Comparison of ENCODE assay signal across 1 cellular context in the genomic region with DNA sequence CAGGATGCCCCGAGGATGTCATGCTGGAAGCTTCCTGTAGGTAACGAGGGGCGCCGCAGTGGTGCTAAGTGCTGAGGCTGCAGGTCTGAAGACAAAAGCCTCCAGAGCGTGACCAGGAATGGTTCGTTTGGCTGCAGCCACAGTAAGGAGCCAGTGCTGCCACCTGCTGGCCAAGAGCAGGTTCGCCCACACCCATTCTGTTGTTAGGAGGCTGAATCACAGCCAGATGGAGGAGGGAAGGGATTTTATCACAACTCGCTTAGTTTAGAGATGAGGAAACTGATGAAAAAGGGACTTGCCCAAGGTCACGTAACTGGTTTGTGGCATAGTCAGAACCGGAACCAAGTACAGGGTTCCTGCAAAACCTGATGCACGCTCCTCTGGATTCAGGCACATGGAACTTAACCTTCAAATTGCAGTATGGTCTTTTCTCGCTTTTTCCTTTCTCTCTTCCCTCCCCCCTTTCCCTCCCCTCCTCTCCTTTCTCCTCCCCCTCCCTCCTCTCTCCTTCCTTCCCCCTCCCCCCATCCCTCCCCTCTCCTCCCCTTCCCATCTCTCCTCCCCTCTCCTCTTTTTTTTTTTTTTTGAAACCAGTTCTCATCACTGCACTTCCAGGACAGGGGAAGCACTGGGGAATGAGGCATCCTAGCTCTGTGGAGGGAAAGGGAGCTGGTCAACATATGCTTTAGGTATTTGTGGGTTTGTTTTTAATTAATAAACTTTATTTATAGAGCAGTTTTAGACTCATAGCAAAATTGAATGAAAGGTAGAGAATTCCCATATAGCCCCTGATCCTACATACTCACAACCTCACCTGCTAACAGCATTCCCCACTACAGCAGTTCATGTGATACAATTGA.
TF ChIP-seq lines count a peak whose summit lies in the region.

No MANE protein-coding gene starts in this region.

TF ChIP-seq in HepG2, 621 proteins besides CTCF, POLR2A, EP300 and RAD21 (continued from another document and continues in another):
- TF ChIP-seq FOSL1 (CRISPR knock-in tag; IDR thresholded peaks at IDR 0.05; ENCODE audit: borderline replicate concordance) = no peak
- TF ChIP-seq, protein P1, sequence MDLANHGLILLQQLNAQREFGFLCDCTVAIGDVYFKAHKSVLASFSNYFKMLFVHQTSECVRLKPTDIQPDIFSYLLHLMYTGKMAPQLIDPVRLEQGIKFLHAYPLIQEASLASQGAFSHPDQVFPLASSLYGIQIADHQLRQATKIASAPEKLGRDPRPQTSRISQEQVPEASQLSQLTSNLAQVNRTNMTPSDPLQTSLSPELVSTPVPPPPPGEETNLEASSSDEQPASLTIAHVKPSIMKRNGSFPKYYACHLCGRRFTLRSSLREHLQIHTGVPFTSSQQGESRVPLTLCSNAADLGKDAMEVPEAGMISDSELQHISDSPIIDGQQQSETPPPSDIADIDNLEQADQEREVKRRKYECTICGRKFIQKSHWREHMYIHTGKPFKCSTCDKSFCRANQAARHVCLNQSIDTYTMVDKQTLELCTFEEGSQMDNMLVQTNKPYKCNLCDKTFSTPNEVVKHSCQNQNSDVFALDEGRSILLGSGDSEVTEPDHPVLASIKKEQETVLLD (CRISPR knock-in tag; IDR thresholded peaks at IDR 0.05; ENCODE audit: low read depth) = no peak
- TF ChIP-seq ZFP90 (CRISPR knock-in tag; IDR thresholded peaks at IDR 0.05; ENCODE audit: borderline replicate concordance) = no peak
- TF ChIP-seq, protein P2, sequence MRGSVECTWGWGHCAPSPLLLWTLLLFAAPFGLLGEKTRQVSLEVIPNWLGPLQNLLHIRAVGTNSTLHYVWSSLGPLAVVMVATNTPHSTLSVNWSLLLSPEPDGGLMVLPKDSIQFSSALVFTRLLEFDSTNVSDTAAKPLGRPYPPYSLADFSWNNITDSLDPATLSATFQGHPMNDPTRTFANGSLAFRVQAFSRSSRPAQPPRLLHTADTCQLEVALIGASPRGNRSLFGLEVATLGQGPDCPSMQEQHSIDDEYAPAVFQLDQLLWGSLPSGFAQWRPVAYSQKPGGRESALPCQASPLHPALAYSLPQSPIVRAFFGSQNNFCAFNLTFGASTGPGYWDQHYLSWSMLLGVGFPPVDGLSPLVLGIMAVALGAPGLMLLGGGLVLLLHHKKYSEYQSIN (CRISPR knock-in tag; IDR thresholded peaks at IDR 0.05; ENCODE audit: borderline replicate concordance) = no peak
- 0 out of 2 replicates have a peak, but pooled peaks have one; percentile 47 for TF ChIP-seq SMAD3 (CRISPR knock-in tag; IDR thresholded peaks at IDR 0.05)
- TF ChIP-seq, protein P3, sequence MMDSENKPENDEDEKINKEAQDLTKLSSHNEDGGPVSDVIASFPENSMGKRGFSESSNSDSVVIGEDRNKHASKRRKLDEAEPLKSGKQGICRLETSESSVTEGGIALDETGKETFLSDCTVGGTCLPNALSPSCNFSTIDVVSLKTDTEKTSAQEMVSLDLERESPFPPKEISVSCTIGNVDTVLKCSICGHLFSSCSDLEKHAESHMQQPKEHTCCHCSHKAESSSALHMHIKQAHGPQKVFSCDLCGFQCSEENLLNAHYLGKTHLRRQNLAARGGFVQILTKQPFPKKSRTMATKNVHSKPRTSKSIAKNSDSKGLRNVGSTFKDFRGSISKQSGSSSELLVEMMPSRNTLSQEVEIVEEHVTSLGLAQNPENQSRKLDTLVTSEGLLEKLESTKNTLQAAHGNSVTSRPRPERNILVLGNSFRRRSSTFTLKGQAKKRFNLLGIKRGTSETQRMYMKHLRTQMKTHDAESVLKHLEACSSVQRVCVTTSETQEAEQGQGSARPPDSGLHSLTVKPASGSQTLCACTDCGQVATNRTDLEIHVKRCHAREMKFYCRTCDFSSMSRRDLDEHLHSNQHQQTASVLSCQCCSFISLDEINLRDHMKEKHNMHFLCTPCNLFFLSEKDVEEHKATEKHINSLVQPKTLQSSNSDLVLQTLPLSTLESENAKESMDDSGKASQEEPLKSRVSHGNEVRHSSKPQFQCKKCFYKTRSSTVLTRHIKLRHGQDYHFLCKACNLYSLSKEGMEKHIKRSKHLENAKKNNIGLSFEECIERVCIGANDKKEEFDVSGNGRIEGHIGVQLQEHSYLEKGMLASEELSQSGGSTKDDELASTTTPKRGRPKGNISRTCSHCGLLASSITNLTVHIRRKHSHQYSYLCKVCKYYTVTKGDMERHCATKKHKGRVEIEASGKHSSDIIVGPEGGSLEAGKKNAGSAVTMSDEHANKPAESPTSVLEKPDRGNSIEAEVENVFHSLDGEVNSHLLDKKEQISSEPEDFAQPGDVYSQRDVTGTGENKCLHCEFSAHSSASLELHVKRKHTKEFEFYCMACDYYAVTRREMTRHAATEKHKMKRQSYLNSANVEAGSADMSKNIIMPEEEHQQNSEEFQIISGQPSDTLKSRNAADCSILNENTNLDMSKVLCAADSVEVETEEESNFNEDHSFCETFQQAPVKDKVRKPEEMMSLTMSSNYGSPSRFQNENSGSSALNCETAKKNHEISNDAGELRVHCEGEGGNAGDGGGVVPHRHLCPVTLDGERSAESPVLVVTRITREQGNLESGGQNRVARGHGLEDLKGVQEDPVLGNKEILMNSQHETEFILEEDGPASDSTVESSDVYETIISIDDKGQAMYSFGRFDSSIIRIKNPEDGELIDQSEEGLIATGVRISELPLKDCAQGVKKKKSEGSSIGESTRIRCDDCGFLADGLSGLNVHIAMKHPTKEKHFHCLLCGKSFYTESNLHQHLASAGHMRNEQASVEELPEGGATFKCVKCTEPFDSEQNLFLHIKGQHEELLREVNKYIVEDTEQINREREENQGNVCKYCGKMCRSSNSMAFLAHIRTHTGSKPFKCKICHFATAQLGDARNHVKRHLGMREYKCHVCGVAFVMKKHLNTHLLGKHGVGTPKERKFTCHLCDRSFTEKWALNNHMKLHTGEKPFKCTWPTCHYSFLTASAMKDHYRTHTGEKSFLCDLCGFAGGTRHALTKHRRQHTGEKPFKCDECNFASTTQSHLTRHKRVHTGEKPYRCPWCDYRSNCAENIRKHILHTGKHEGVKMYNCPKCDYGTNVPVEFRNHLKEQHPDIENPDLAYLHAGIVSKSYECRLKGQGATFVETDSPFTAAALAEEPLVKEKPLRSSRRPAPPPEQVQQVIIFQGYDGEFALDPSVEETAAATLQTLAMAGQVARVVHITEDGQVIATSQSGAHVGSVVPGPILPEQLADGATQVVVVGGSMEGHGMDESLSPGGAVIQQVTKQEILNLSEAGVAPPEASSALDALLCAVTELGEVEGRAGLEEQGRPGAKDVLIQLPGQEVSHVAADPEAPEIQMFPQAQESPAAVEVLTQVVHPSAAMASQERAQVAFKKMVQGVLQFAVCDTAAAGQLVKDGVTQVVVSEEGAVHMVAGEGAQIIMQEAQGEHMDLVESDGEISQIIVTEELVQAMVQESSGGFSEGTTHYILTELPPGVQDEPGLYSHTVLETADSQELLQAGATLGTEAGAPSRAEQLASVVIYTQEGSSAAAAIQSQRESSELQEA (CRISPR knock-in tag; IDR thresholded peaks at IDR 0.05; ENCODE audit: not compliant biosample characterization) = no peak
- TF ChIP-seq SP1 (IDR thresholded peaks at IDR 0.05) = no peak
- no peak for TF ChIP-seq SP1 (CRISPR knock-in tag; IDR thresholded peaks at IDR 0.05)
- TF ChIP-seq, protein P4, sequence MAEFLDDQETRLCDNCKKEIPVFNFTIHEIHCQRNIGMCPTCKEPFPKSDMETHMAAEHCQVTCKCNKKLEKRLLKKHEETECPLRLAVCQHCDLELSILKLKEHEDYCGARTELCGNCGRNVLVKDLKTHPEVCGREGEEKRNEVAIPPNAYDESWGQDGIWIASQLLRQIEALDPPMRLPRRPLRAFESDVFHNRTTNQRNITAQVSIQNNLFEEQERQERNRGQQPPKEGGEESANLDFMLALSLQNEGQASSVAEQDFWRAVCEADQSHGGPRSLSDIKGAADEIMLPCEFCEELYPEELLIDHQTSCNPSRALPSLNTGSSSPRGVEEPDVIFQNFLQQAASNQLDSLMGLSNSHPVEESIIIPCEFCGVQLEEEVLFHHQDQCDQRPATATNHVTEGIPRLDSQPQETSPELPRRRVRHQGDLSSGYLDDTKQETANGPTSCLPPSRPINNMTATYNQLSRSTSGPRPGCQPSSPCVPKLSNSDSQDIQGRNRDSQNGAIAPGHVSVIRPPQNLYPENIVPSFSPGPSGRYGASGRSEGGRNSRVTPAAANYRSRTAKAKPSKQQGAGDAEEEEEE (CRISPR knock-in tag; IDR thresholded peaks at IDR 0.05; ENCODE audit: borderline replicate concordance) = no peak
- TF ChIP-seq EZH2 (conservative IDR thresholded peaks at IDR 0.05; ENCODE audit: low read depth, low read length) = no peak
- TF ChIP-seq ZNF20 (CRISPR knock-in tag; IDR thresholded peaks at IDR 0.05) = no peak
- no peak for TF ChIP-seq HMG20B (CRISPR knock-in tag; conservative IDR thresholded peaks at IDR 0.05)
- TF ChIP-seq, protein P5, sequence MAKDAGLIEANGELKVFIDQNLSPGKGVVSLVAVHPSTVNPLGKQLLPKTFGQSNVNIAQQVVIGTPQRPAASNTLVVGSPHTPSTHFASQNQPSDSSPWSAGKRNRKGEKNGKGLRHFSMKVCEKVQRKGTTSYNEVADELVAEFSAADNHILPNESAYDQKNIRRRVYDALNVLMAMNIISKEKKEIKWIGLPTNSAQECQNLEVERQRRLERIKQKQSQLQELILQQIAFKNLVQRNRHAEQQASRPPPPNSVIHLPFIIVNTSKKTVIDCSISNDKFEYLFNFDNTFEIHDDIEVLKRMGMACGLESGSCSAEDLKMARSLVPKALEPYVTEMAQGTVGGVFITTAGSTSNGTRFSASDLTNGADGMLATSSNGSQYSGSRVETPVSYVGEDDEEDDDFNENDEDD (CRISPR knock-in tag; IDR thresholded peaks at IDR 0.05; ENCODE audit: borderline replicate concordance) = no peak
- TF ChIP-seq IKZF4 (CRISPR knock-in tag; IDR thresholded peaks at IDR 0.05; ENCODE audit: borderline replicate concordance, low read depth, not compliant biosample characterization) = no peak
- TF ChIP-seq SRSF1 (optimal IDR thresholded peaks at IDR 0.05; ENCODE audit: low read depth, low read length) = no peak
- TF ChIP-seq CBX2 (IDR thresholded peaks at IDR 0.05; ENCODE audit: low read depth, low read length) = no peak
- no peak for TF ChIP-seq CBX2 (CRISPR knock-in tag; IDR thresholded peaks at IDR 0.05; ENCODE audit: low read depth)
- TF ChIP-seq ZNF136 (CRISPR knock-in tag; IDR thresholded peaks at IDR 0.05; ENCODE audit: low read depth) = no peak
- TF ChIP-seq, protein P6, sequence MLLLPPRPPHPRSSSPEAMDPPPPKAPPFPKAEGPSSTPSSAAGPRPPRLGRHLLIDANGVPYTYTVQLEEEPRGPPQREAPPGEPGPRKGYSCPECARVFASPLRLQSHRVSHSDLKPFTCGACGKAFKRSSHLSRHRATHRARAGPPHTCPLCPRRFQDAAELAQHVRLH (CRISPR knock-in tag; IDR thresholded peaks at IDR 0.05; ENCODE audit: borderline replicate concordance, low read depth) = peak; percentile 76; the same call in 1 of the 2 replicates
- TF ChIP-seq, protein P7, sequence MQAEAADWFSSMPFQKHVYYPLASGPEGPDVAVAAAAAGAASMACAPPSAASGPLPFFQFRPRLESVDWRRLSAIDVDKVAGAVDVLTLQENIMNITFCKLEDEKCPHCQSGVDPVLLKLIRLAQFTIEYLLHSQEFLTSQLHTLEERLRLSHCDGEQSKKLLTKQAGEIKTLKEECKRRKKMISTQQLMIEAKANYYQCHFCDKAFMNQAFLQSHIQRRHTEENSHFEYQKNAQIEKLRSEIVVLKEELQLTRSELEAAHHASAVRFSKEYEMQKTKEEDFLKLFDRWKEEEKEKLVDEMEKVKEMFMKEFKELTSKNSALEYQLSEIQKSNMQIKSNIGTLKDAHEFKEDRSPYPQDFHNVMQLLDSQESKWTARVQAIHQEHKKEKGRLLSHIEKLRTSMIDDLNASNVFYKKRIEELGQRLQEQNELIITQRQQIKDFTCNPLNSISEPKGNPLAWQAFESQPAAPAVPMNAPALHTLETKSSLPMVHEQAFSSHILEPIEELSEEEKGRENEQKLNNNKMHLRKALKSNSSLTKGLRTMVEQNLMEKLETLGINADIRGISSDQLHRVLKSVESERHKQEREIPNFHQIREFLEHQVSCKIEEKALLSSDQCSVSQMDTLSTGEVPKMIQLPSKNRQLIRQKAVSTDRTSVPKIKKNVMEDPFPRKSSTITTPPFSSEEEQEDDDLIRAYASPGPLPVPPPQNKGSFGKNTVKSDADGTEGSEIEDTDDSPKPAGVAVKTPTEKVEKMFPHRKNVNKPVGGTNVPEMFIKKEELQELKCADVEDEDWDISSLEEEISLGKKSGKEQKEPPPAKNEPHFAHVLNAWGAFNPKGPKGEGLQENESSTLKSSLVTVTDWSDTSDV (CRISPR knock-in tag; IDR thresholded peaks at IDR 0.05) = no peak
- no peak for TF ChIP-seq ZNF674 (CRISPR knock-in tag; IDR thresholded peaks at IDR 0.05; ENCODE audit: low read depth)
- no peak for TF ChIP-seq RBM22 (optimal IDR thresholded peaks at IDR 0.05; ENCODE audit: low read length)
- TF ChIP-seq ZNF605 (CRISPR knock-in tag; IDR thresholded peaks at IDR 0.05) = peak; percentile 20; the same call in 1 of the 2 replicates
- TF ChIP-seq ZNF775 (CRISPR knock-in tag; IDR thresholded peaks at IDR 0.05; ENCODE audit: borderline replicate concordance) = no peak
- TF ChIP-seq ZNF567 (CRISPR knock-in tag; IDR thresholded peaks at IDR 0.05; ENCODE audit: borderline replicate concordance) = no peak
- no peak for TF ChIP-seq ZBTB8A (CRISPR knock-in tag; IDR thresholded peaks at IDR 0.05; ENCODE audit: borderline replicate concordance, low read depth)
- TF ChIP-seq, protein P8, sequence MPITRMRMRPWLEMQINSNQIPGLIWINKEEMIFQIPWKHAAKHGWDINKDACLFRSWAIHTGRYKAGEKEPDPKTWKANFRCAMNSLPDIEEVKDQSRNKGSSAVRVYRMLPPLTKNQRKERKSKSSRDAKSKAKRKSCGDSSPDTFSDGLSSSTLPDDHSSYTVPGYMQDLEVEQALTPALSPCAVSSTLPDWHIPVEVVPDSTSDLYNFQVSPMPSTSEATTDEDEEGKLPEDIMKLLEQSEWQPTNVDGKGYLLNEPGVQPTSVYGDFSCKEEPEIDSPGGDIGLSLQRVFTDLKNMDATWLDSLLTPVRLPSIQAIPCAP (CRISPR knock-in tag; IDR thresholded peaks at IDR 0.05; ENCODE audit: low read depth) = no peak
- TF ChIP-seq, protein P9, sequence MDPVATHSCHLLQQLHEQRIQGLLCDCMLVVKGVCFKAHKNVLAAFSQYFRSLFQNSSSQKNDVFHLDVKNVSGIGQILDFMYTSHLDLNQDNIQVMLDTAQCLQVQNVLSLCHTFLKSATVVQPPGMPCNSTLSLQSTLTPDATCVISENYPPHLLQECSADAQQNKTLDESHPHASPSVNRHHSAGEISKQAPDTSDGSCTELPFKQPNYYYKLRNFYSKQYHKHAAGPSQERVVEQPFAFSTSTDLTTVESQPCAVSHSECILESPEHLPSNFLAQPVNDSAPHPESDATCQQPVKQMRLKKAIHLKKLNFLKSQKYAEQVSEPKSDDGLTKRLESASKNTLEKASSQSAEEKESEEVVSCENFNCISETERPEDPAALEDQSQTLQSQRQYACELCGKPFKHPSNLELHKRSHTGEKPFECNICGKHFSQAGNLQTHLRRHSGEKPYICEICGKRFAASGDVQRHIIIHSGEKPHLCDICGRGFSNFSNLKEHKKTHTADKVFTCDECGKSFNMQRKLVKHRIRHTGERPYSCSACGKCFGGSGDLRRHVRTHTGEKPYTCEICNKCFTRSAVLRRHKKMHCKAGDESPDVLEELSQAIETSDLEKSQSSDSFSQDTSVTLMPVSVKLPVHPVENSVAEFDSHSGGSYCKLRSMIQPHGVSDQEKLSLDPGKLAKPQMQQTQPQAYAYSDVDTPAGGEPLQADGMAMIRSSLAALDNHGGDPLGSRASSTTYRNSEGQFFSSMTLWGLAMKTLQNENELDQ (CRISPR knock-in tag; IDR thresholded peaks at IDR 0.05; ENCODE audit: borderline replicate concordance) = no peak
- TF ChIP-seq HDAC2 (CRISPR knock-in tag; IDR thresholded peaks at IDR 0.05) = peak; percentile 59; the same call in 1 of the 2 replicates
- TF ChIP-seq ZNF720 (CRISPR knock-in tag; IDR thresholded peaks at IDR 0.05) = no peak
- TF ChIP-seq ZBTB7A (CRISPR knock-in tag; IDR thresholded peaks at IDR 0.05) = no peak
- TF ChIP-seq ZFYVE20 (CRISPR knock-in tag; IDR thresholded peaks at IDR 0.05; ENCODE audit: borderline replicate concordance, low read depth) = no peak
- TF ChIP-seq BRD4 (CRISPR knock-in tag; IDR thresholded peaks at IDR 0.05) = no peak
